In the genomic region with DNA sequence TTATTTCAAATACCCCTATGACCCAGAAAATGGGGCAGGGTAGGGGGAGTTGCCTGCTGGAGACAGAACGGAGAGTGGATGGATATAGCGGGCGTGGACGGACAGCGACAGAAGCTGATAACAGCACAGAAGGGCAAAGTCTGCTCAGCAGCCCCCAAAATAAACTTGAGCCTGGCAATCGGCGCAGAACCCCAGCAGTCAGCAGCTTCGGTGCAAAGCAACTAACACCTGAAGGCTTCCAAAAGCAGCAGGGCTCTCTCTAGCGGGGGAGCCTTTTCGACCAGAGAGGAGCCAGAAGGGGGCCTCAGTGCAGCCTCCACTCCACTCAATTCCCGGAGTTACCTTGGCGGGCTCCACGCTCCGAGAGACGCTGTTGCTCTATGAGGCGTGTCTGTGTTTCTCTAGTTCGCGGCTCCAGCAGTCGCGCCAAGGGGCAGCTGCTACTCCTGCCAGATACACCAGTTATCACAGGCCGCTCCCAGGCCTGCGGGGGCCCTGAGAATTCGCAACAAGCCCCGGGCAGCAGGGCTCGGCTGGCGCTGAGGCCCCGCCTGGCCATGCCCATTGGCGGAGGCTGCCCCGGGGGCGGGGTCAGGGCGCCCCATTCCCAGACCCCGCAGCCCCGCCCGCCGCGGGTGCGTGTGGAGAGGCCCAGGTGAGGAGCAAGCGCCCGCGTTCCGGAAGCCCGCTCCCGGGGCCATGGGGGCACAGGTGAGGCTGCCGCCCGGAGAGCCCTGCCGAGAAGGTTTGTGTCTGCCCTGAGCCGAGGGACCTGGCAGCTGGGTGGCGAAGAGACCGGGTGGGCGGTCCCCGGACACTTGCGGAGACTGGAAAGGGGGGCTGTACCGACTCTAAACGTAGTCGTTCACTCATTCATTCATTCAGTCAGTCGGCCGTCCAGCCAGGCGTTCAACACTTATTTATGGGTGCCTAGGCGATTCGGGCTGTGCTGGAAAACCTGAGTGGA, we compare ENCODE assay signal across 8 cellular contexts. TPM values are rescaled to one million over a fixed set of nuclear protein-coding genes. Genes with fewer than 3 reads are reported as not detected.
DNase-seq lines count a peak whose midpoint lies in the region; ATAC-seq and TF ChIP-seq lines count a peak whose summit lies in the region.

A gene (minus strand): TSS at position 541 of the 967 bp plus-strand sequence. CDS start 63,992 bp downstream, outside the sequence.
A gene (plus strand): TSS at position 632 of the 967 bp plus-strand sequence. CDS start 68 bp downstream, at position 700.

- no peaks in the 10 kb centered on the region for H3K9me3 Mint-ChIP-seq in IgD-negative memory B cell
- peaks cover 5% of the 10 kb centered on the region for H3K9me3 Mint-ChIP-seq in activated T-helper 1 cell treated with anti-CD3 and anti-CD28 coated beads, Interleukin-12 subunit alpha, Interleukin-12 subunit beta, Interleukin-2, Interleukin-4 antibody, amounts not matched to agents 30 ng/mL and 10 ng/mL and 1 ng/mL, durations not matched to agents 14 hours and 24 hours and 36 hours
- no peaks in the 10 kb centered on the region for H3K9me3 Mint-ChIP-seq in natural killer cell treated with Interleukin-12 subunit alpha and Interleukin-12 subunit beta and Interleukin-15 and Interleukin-18, amount 100 ng/mL, for 72 hours

- peak within 1 kb of the TSS; percentile 82 to 94 (median 88) for H3K4me3 Mint-ChIP-seq in IgD-negative memory B cell
- peak within 1 kb of the TSS; percentile 80 for H3K4me3 Mint-ChIP-seq in activated T-helper 1 cell treated with anti-CD3 and anti-CD28 coated beads, Interleukin-12 subunit alpha, Interleukin-12 subunit beta, Interleukin-2, Interleukin-4 antibody, amounts not matched to agents 30 ng/mL and 10 ng/mL and 1 ng/mL, durations not matched to agents 14 hours and 24 hours and 36 hours
- H3K4me3 Mint-ChIP-seq in natural killer cell treated with Interleukin-12 subunit alpha and Interleukin-12 subunit beta and Interleukin-15 and Interleukin-18, amount 100 ng/mL, for 72 hours: peak within 1 kb of the TSS; percentile 69

- no peaks in the 10 kb centered on the region for H3K36me3 Mint-ChIP-seq in IgD-negative memory B cell
- H3K36me3 Mint-ChIP-seq in activated T-helper 1 cell treated with anti-CD3 and anti-CD28 coated beads, Interleukin-12 subunit alpha, Interleukin-12 subunit beta, Interleukin-2, Interleukin-4 antibody, amounts not matched to agents 30 ng/mL and 10 ng/mL and 1 ng/mL, durations not matched to agents 14 hours and 24 hours and 36 hours (ENCODE audit: low read depth): no peaks in the 10 kb centered on the region
- H3K36me3 Mint-ChIP-seq in natural killer cell treated with Interleukin-12 subunit alpha and Interleukin-12 subunit beta and Interleukin-15 and Interleukin-18, amount 100 ng/mL, for 72 hours: no peaks in the 10 kb centered on the region

- peak within 1 kb of the TSS; percentile 8 to 96 (median 78) for H3K27ac ChIP-seq in Peyer's patch

- peaks cover 11 to 22% (median 11%) of the 10 kb centered on the region in 3 donors for H3K4me1 Mint-ChIP-seq in IgD-negative memory B cell
- peaks cover 12% of the 10 kb centered on the region for H3K4me1 Mint-ChIP-seq in activated T-helper 1 cell treated with anti-CD3 and anti-CD28 coated beads, Interleukin-12 subunit alpha, Interleukin-12 subunit beta, Interleukin-2, Interleukin-4 antibody, amounts not matched to agents 30 ng/mL and 10 ng/mL and 1 ng/mL, durations not matched to agents 14 hours and 24 hours and 36 hours (ENCODE audit: low read depth)
- H3K4me1 Mint-ChIP-seq in natural killer cell treated with Interleukin-12 subunit alpha and Interleukin-12 subunit beta and Interleukin-15 and Interleukin-18, amount 100 ng/mL, for 72 hours (ENCODE audit: low read depth in 2 of 2): peaks cover 2 to 6% of the 10 kb centered on the region in 2 donors

- no peaks in the 10 kb centered on the region for H3K9me3 ChIP-seq in Peyer's patch

- ATAC-seq in GM21717 (IDR thresholded peaks at IDR 0.05; ENCODE audit: unreplicated experiment): peak; percentile 94
- peak; percentile 95 to 98 for ATAC-seq in natural killer cell treated with Interleukin-12 subunit alpha and Interleukin-12 subunit beta and Interleukin-15 and Interleukin-18, amount 100 ng/mL, for 72 hours
- peak; percentile 92 for ATAC-seq in stimulated activated naive CD8-positive, alpha-beta T cell treated with anti-CD3 and anti-CD28 coated beads, Interleukin-15, Interleukin-2, amounts not matched to agents 100 U/mL and 50 U/mL, for 24 hours

- TF ChIP-seq POLR2A in Peyer's patch (IDR thresholded peaks at IDR 0.05): peak; percentile 82 to 86

- H3K4me1 ChIP-seq in Peyer's patch: peaks cover 0 to 5% (median 2%) of the 10 kb centered on the region in 4 donors

- DNase-seq in DMS53 treated with DMSO at 0.1 percent for 48 hours (lab: John Stamatoyannopoulos, UW; ENCODE audit: unreplicated experiment): peak; percentile 92
- peak; percentile 63 to 95 (median 92) for DNase-seq in Peyer's patch
- DNase-seq in activated T-helper 1 cell treated with anti-CD3 and anti-CD28 coated beads, Interleukin-12 subunit alpha, Interleukin-12 subunit beta, Interleukin-2, Interleukin-4 antibody, amounts not matched to agents 30 ng/mL and 10 ng/mL and 1 ng/mL, durations not matched to agents 14 hours and 24 hours and 36 hours (ENCODE audit: low spot score): peak; percentile 51
- peak; percentile 69 for DNase-seq in fibroblast of pulmonary artery (ENCODE audit: low read depth)
- peak; percentile 76 for DNase-seq in natural killer cell treated with Interleukin-12 subunit alpha and Interleukin-12 subunit beta and Interleukin-15 and Interleukin-18, amount 100 ng/mL, for 72 hours (ENCODE audit: low spot score)
- peak; percentile 83 for DNase-seq in stimulated activated naive CD8-positive, alpha-beta T cell treated with anti-CD3 and anti-CD28 coated beads, Interleukin-15, Interleukin-2, amounts not matched to agents 100 U/mL and 50 U/mL, for 24 hours

- intact Hi-C loops in activated T-helper 1 cell treated with anti-CD3 and anti-CD28 coated beads, Interleukin-12 subunit alpha, Interleukin-12 subunit beta, Interleukin-2, Interleukin-4 antibody, amounts not matched to agents 30 ng/mL and 10 ng/mL and 1 ng/mL, durations not matched to agents 14 hours and 24 hours and 36 hours (cut with micrococcal nuclease): loop anchor here (1.0 to 10.0 kb wide), 6 partner anchors 11 to 552 kb away; a partner anchor contains a TSS

- H3K27me3 ChIP-seq in Peyer's patch: no peaks in the 10 kb centered on the region

- H3K27me3 Mint-ChIP-seq in IgD-negative memory B cell: peaks cover 21% of the 10 kb centered on the region
- peaks cover 28% of the 10 kb centered on the region for H3K27me3 Mint-ChIP-seq in activated T-helper 1 cell treated with anti-CD3 and anti-CD28 coated beads, Interleukin-12 subunit alpha, Interleukin-12 subunit beta, Interleukin-2, Interleukin-4 antibody, amounts not matched to agents 30 ng/mL and 10 ng/mL and 1 ng/mL, durations not matched to agents 14 hours and 24 hours and 36 hours (ENCODE audit: insufficient read depth)
- peaks cover 23 to 37% of the 10 kb centered on the region in 2 donors for H3K27me3 Mint-ChIP-seq in natural killer cell treated with Interleukin-12 subunit alpha and Interleukin-12 subunit beta and Interleukin-15 and Interleukin-18, amount 100 ng/mL, for 72 hours

- TF ChIP-seq CTCF in Peyer's patch (IDR thresholded peaks at IDR 0.05): peak in 4 of 6 experiments; percentile 3 to 21 (median 8)
- TF ChIP-seq CTCF in fibroblast of pulmonary artery (IDR thresholded peaks at IDR 0.05; ENCODE audit: low read length, missing control alignments): peak; percentile 53

- H3K4me3 ChIP-seq in Peyer's patch: peak within 1 kb of the TSS; percentile 46 to 81 (median 70)
- H3K4me3 ChIP-seq in fibroblast of pulmonary artery (replicated peaks; ENCODE audit: low read depth, low read length): peak within 1 kb of the TSS; percentile 70

- H3K36me3 ChIP-seq in Peyer's patch: no peaks in the 10 kb centered on the region

- peak within 1 kb of the TSS in 1 of 3 donors; percentile 26 for H3K27ac Mint-ChIP-seq in IgD-negative memory B cell
- H3K27ac Mint-ChIP-seq in activated T-helper 1 cell treated with anti-CD3 and anti-CD28 coated beads, Interleukin-12 subunit alpha, Interleukin-12 subunit beta, Interleukin-2, Interleukin-4 antibody, amounts not matched to agents 30 ng/mL and 10 ng/mL and 1 ng/mL, durations not matched to agents 14 hours and 24 hours and 36 hours: peak within 1 kb of the TSS; percentile 48
- H3K27ac Mint-ChIP-seq in natural killer cell treated with Interleukin-12 subunit alpha and Interleukin-12 subunit beta and Interleukin-15 and Interleukin-18, amount 100 ng/mL, for 72 hours: no peak within 1 kb of the TSS

RNA-seq across cellular contexts. Expression of the first gene that starts in this region (rescaled TPM):
- not detected for polyA plus RNA-seq in IgD-negative memory B cell
- 10 to 100 TPM in 2 of 4 donors, 1 to 10 TPM in 1, not detected in 1; 9.8 to 22.2 (median 11.7) TPM for total RNA-seq in Peyer's patch
- total RNA-seq in activated T-helper 1 cell treated with anti-CD3 and anti-CD28 coated beads, Interleukin-12 subunit alpha, Interleukin-12 subunit beta, Interleukin-2, Interleukin-4 antibody, amounts not matched to agents 30 ng/mL and 10 ng/mL and 1 ng/mL, durations not matched to agents 14 hours and 24 hours and 36 hours: not detected in 2 replicates
- total RNA-seq in natural killer cell treated with Interleukin-12 subunit alpha and Interleukin-12 subunit beta and Interleukin-15 and Interleukin-18, amount 100 ng/mL, for 72 hours: not detected

RNA-seq across cellular contexts. Expression of the second gene that starts in this region (rescaled TPM):
- not detected for polyA plus RNA-seq in IgD-negative memory B cell
- 10 to 100 TPM in 3 of 4 donors, 1 to 10 TPM in 1; 5.0 to 26.3 (median 13.8) TPM for total RNA-seq in Peyer's patch
- total RNA-seq in activated T-helper 1 cell treated with anti-CD3 and anti-CD28 coated beads, Interleukin-12 subunit alpha, Interleukin-12 subunit beta, Interleukin-2, Interleukin-4 antibody, amounts not matched to agents 30 ng/mL and 10 ng/mL and 1 ng/mL, durations not matched to agents 14 hours and 24 hours and 36 hours: 2.0 and 2.5 TPM in 2 replicates
- 1 to 10 TPM in 1 of 2 donors, under 1 TPM in 1; 0.21 to 2.0 TPM for total RNA-seq in natural killer cell treated with Interleukin-12 subunit alpha and Interleukin-12 subunit beta and Interleukin-15 and Interleukin-18, amount 100 ng/mL, for 72 hours

Comparison
In these comparisons a context has a peak if more than half of its experiments do, and no peak if none do; other contexts are left out.
1. Peak in every context shown above with its lines: DNase-seq, ATAC-seq, H3K4me3 ChIP-seq and H3K27ac ChIP-seq.